8 cellular contexts compared by ENCODE assay signal in the genomic region with DNA sequence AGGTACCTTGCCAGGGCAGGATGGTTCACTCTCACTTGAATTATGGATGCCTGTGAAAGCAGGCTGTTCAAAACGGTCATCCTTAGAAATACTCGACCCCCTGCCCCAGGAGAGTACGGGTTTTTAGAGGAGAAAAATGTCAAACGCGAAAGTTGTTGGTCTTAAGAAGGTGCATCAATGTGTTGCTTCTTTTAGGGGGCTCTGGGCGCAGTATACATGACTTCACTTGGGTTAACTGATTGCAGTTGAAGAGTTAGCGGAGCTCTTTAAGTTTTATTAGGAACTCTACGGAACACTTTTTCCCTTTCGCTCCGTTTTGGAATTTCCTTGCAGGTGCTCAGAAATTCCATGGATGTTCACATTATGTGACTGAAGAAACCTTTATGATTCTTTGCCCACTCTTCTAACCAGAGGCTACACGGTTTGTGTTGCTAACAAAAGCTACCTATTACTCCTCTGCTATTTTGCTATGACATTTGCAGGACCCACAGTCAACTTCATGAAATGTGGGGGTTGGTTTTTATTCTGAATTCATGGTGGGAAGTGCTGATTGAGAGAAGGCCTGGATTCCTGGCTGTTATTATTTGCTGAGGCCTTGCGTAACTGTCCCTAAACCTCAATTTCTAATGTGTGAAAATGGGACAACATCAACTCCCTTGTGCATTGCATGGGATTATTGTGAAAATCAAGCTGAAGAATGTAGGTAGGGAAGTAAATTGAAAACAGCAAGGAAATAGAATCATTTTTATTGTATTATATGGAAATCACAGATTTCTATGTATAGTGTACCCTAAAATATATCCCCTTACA. TPM values are rescaled to one million over a fixed set of nuclear protein-coding genes. Genes with fewer than 3 reads are reported as not detected.
DNase-seq lines count a peak whose midpoint lies in the region; ATAC-seq lines count a peak whose summit lies in the region.

No MANE protein-coding gene starts in this region.

- no peaks in the 10 kb centered on the region for H3K36me3 Mint-ChIP-seq in activated naive CD8-positive, alpha-beta T cell
- no peaks in the 10 kb centered on the region for H3K36me3 Mint-ChIP-seq in immature natural killer cell

- peaks cover 17% of the 10 kb centered on the region for H3K4me1 Mint-ChIP-seq in activated naive CD8-positive, alpha-beta T cell (ENCODE audit: low read depth)
- H3K4me1 Mint-ChIP-seq in immature natural killer cell = peaks cover 16 to 23% of the 10 kb centered on the region in 2 donors
- H3K4me1 Mint-ChIP-seq in stimulated activated naive CD8-positive, alpha-beta T cell treated with anti-CD3 and anti-CD28 coated beads, Interleukin-15, amount 100 ng/mL, for 72 hours = peaks cover 9% of the 10 kb centered on the region

- no peaks in the 10 kb centered on the region for H3K9me3 Mint-ChIP-seq in activated naive CD8-positive, alpha-beta T cell (ENCODE audit: low read depth)
- no peaks in the 10 kb centered on the region for H3K9me3 Mint-ChIP-seq in immature natural killer cell
- H3K9me3 Mint-ChIP-seq in stimulated activated naive CD8-positive, alpha-beta T cell treated with anti-CD3 and anti-CD28 coated beads, Interleukin-15, amount 100 ng/mL, for 72 hours = no peaks in the 10 kb centered on the region

- peak overlapping the region; percentile 84 for H3K4me3 Mint-ChIP-seq in activated naive CD8-positive, alpha-beta T cell
- H3K4me3 Mint-ChIP-seq in immature natural killer cell = peak overlapping the region; percentile 79 to 83 (median 80)
- H3K4me3 Mint-ChIP-seq in stimulated activated naive CD8-positive, alpha-beta T cell treated with anti-CD3 and anti-CD28 coated beads, Interleukin-15, amount 100 ng/mL, for 72 hours = peak overlapping the region; percentile 74 to 77

- DNase-seq in NCI-H146 (lab: John Stamatoyannopoulos, UW) (peak; percentile 23), NCI-H146 treated with DMSO at 0.1 percent for 48 hours (lab: John Stamatoyannopoulos, UW; ENCODE audit: unreplicated experiment) (no peak), immature natural killer cell (no peak), pons (ENCODE audit: low spot score) (no peak), germinal center (ENCODE audit: low spot score) (no peak)
- DNase-seq in stimulated activated naive CD8-positive, alpha-beta T cell treated with anti-CD3 and anti-CD28 coated beads, Interleukin-15, amount 100 ng/mL, for 72 hours = no peak

- no peak overlapping the region for H3K27ac Mint-ChIP-seq in activated naive CD8-positive, alpha-beta T cell
- no peak overlapping the region for H3K27ac Mint-ChIP-seq in immature natural killer cell
- H3K27ac Mint-ChIP-seq in stimulated activated naive CD8-positive, alpha-beta T cell treated with anti-CD3 and anti-CD28 coated beads, Interleukin-15, amount 100 ng/mL, for 72 hours = no peak overlapping the region

- ATAC-seq in stimulated activated naive CD8-positive, alpha-beta T cell treated with anti-CD3 and anti-CD28 coated beads, Interleukin-15, amount 100 ng/mL, for 72 hours = no peak
- ATAC-seq in GM18511 (IDR thresholded peaks at IDR 0.05; ENCODE audit: unreplicated experiment) = no peak

- H3K27me3 Mint-ChIP-seq in activated naive CD8-positive, alpha-beta T cell = peaks cover 16% of the 10 kb centered on the region
- H3K27me3 Mint-ChIP-seq in immature natural killer cell (ENCODE audit: low read depth in 3 of 3) = peaks cover 0 to 7% (median 4%) of the 10 kb centered on the region in 3 donors
- H3K27me3 Mint-ChIP-seq in stimulated activated naive CD8-positive, alpha-beta T cell treated with anti-CD3 and anti-CD28 coated beads, Interleukin-15, amount 100 ng/mL, for 72 hours = peaks cover 67% of the 10 kb centered on the region

RNA-seq across cellular contexts. Expression of a gene that starts 0.8 kb away (rescaled TPM):
- 1 to 10 TPM in 2 of 3 donors, under 1 TPM in 1; 0.29 to 2.5 (median 1.3) TPM for polyA plus RNA-seq in immature natural killer cell
